In genomic region chr3:71580636-71581215, GRCh38 we compare ENCODE assay signal across 8 cellular contexts. TPM values are rescaled to one million over a fixed set of nuclear protein-coding genes. Genes with fewer than 3 reads are reported as not detected.
DNase-seq lines count a peak whose midpoint lies in the region; ATAC-seq and TF ChIP-seq lines count a peak whose summit lies in the region.

No MANE protein-coding gene starts in this region.

- no peak for TF ChIP-seq RAD21 in IMR-90 (IDR thresholded peaks at IDR 0.05; ENCODE audit: low read length)

- H3K9me3 ChIP-seq in IMR-90 (ENCODE audit: control insufficient read depth, insufficient read depth, low read length), result no peaks in the 10 kb centered on the region
- no peaks in the 10 kb centered on the region for H3K9me3 ChIP-seq in muscle layer of duodenum (ENCODE audit: control insufficient read depth in 1 of 2, low read length in 2 of 2)
- H3K9me3 ChIP-seq in mucosa of descending colon, result no peaks in the 10 kb centered on the region

- H2AFZ ChIP-seq in IMR-90 (replicated peaks; ENCODE audit: low read length, poor library complexity), result no peak overlapping the region

- no TSS peak for BruUV-seq in IMR-90 (replicated peaks; lab: Mats Ljungman, UMichigan)

- CTCF ChIA-PET in AG04449 (lab: Yijun Ruan, JAX), result interaction anchor here (0.8 to 0.9 kb wide), 2 partner anchors 10 to 504 kb away, joined by 3 read pairs; no protein-coding TSS in a partner anchor
- CTCF ChIA-PET in IMR-90 (lab: Yijun Ruan, JAX), result interaction anchor here (0.5 kb wide), 1 partner anchor 520 kb away, joined by 3 read pairs; no protein-coding TSS in a partner anchor

- H3K4me3 ChIP-seq in AG04449 (ENCODE audit: low read depth, low read length) (peak overlapping the region; percentile 88), IMR-90 (ENCODE audit: insufficient read depth, low read depth, low read length) (peak overlapping the region; percentile 90), choroid plexus epithelial cell (ENCODE audit: low read depth, low read length) (peak overlapping the region; percentile 86), muscle layer of duodenum (ENCODE audit: low read depth in 1 of 2, low read length in 2 of 2) (peak overlapping the region; percentile 90 to 95), mucosa of descending colon (no peak overlapping the region)

- peak overlapping the region; percentile 81 to 89; a peak in 3 of 4 replicates for H4K8ac ChIP-seq in IMR-90 (ENCODE audit: low read depth in 2 of 2, low read length in 2 of 2)

- POLR2A ChIA-PET in AG04449 (lab: Yijun Ruan, JAX) (interaction anchor here (1.1 to 1.7 kb wide), 5 partner anchors 38 to 84 kb away, joined by 3 to 6 read pairs (median 4); no protein-coding TSS in a partner anchor), IMR-90 (lab: Charles Lee; ENCODE audit: unreplicated experiment) (no interaction called here)

- no peaks in the 10 kb centered on the region; the same call in 1 of the 2 replicates for H4K20me1 ChIP-seq in IMR-90 (ENCODE audit: insufficient read depth, low read length)

- H2BK20ac ChIP-seq in IMR-90 (ENCODE audit: low read depth, low read length), result peak overlapping the region; percentile 35

- peak overlapping the region; percentile 98 for H2BK5ac ChIP-seq in IMR-90 (ENCODE audit: low read depth, low read length, poor library complexity, severe bottlenecking)

- peak overlapping the region; percentile 73 for H3K4ac ChIP-seq in IMR-90 (ENCODE audit: low read depth, low read length)

- H4K5ac ChIP-seq in IMR-90 (ENCODE audit: low read depth, low read length), result peak overlapping the region; percentile 96

- peak overlapping the region; percentile 96 for H2BK120ac ChIP-seq in IMR-90 (ENCODE audit: low read depth, low read length)

- in situ Hi-C loops in IMR-90 (cut with MboI; ENCODE audit: low sequenced_read_pairs), result loop anchor here (5.0 to 10.0 kb wide), 3 partner anchors 273 to 586 kb away; no protein-coding TSS in a partner anchor

- no CpG with 5 or more reads among the region's 7 CpGs for WGBS in IMR-90 (ENCODE audit: extremely low coverage in 2 of 2, insufficient read length in 1 of 2), 2 experiments

- DNase-seq in AG04449 (ENCODE audit: low read depth, low spot score) (no peak), IMR-90 (no peak), choroid plexus epithelial cell (ENCODE audit: low read depth) (no peak), mucosa of descending colon (no peak)
- no peak for DNase-seq in stimulated activated CD4-positive, alpha-beta T cell treated with anti-CD3 and anti-CD28 coated beads, Interleukin-2, amount 100 ng/mL, for 48 hours

- peak overlapping the region; percentile 59 for H3K56ac ChIP-seq in IMR-90 (ENCODE audit: extremely low read depth, insufficient read depth, low read length)

- H3K36me3 ChIP-seq in IMR-90 (ENCODE audit: control insufficient read depth, insufficient read depth, low read length), result no peaks in the 10 kb centered on the region
- no peaks in the 10 kb centered on the region for H3K36me3 ChIP-seq in muscle layer of duodenum (ENCODE audit: control insufficient read depth in 1 of 2, insufficient read depth in 2 of 2, low read length in 2 of 2)
- no peaks in the 10 kb centered on the region for H3K36me3 ChIP-seq in mucosa of descending colon (ENCODE audit: low read depth)

- no peaks in the 10 kb centered on the region for H3K9me1 ChIP-seq in IMR-90 (ENCODE audit: insufficient read depth, low read length)

- H3K4me1 ChIP-seq in IMR-90 (ENCODE audit: control insufficient read depth, insufficient read depth, low read length) (peaks cover 5% of the 10 kb centered on the region), muscle layer of duodenum (ENCODE audit: control insufficient read depth in 1 of 2, insufficient read depth in 2 of 2, low read length in 2 of 2) (peaks cover 14 to 40% of the 10 kb centered on the region in 2 donors), mucosa of descending colon (ENCODE audit: low read depth) (peaks cover 29% of the 10 kb centered on the region)

- intact Hi-C loops in IMR-90 (cut with micrococcal nuclease) (loop anchor here (2.0 to 10.0 kb wide), 6 partner anchors 38 to 1048 kb away; no protein-coding TSS in a partner anchor), mucosa of descending colon (cut with DNase I, micrococcal nuclease) (loop anchor here (10.0 kb wide), 2 partner anchors 266 to 526 kb away; no protein-coding TSS in a partner anchor)

- H3K23ac ChIP-seq in IMR-90 (ENCODE audit: low read depth, low read length), result peak overlapping the region; percentile 78

- H3K9ac ChIP-seq in IMR-90 (ENCODE audit: low read depth, low read length), result peak overlapping the region; percentile 99

- peak overlapping the region; percentile 95 for H3K4me2 ChIP-seq in IMR-90 (ENCODE audit: low read depth, low read length)

- dilution Hi-C loops in IMR-90 (cut with HindIII; ENCODE audit: low sequenced_read_pairs, unreplicated experiment), result no loop called here

- H2AK9ac ChIP-seq in IMR-90 (replicated peaks; ENCODE audit: low read depth, low read length, poor library complexity), result no peak overlapping the region

- H3K18ac ChIP-seq in IMR-90 (ENCODE audit: low read depth, low read length), result peak overlapping the region; percentile 93

- H3K79me1 ChIP-seq in IMR-90 (ENCODE audit: low read depth in 1 of 2, low read length in 2 of 2), result peaks cover 20 to 61% of the 10 kb centered on the region in 2 experiments

- H2BK15ac ChIP-seq in IMR-90 (ENCODE audit: low read depth, low read length), result peak overlapping the region; percentile 73; the same call in 2 of the 3 replicates

- peak overlapping the region; percentile 45; the same call in 1 of the 2 replicates for H2AK5ac ChIP-seq in IMR-90 (ENCODE audit: low read depth, low read length)

- peak overlapping the region; percentile 75 for H3K14ac ChIP-seq in IMR-90 (replicated peaks; ENCODE audit: low read depth, low read length)

- H4K91ac ChIP-seq in IMR-90 (ENCODE audit: insufficient read depth, low read depth, low read length), result peak overlapping the region; percentile 92

- H3K27me3 ChIP-seq in IMR-90 (ENCODE audit: control insufficient read depth, insufficient read depth, low read length), result no peaks in the 10 kb centered on the region
- H3K27me3 ChIP-seq in muscle layer of duodenum (ENCODE audit: low read depth, low read length), result no peaks in the 10 kb centered on the region

- no peak for ATAC-seq in IMR-90 (ENCODE audit: low read depth)
- ATAC-seq in GM19452 (IDR thresholded peaks at IDR 0.05; ENCODE audit: unreplicated experiment), result no peak
- no peak for ATAC-seq in mucosa of descending colon
- ATAC-seq in GM21423 (IDR thresholded peaks at IDR 0.05; ENCODE audit: unreplicated experiment), result no peak

- TF ChIP-seq CTCF in AG04449 (IDR thresholded peaks at IDR 0.05; ENCODE audit: insufficient read depth, low read length, missing control alignments) (no peak), IMR-90 (conservative IDR thresholded peaks at IDR 0.05; ENCODE audit: low read depth, low read length) (no peak), choroid plexus epithelial cell (conservative IDR thresholded peaks at IDR 0.05; ENCODE audit: low read depth, low read length) (no peak), mucosa of descending colon (IDR thresholded peaks at IDR 0.05) (no peak)

- H3K27ac ChIP-seq in IMR-90 (ENCODE audit: insufficient read depth, low read length) (peak overlapping the region; percentile 98), muscle layer of duodenum (ENCODE audit: low read length) (peak overlapping the region; percentile 93)

- no peak for TF ChIP-seq POLR2A in IMR-90 (IDR thresholded peaks at IDR 0.05; ENCODE audit: low read depth, low read length)

TF ChIP-seq in IMR-90, 13 proteins besides CTCF, POLR2A, EP300 and RAD21:
- TF ChIP-seq FOS (IDR thresholded peaks at IDR 0.05; ENCODE audit: low read depth, low read length) (no peak), BHLHE40 (IDR thresholded peaks at IDR 0.05; ENCODE audit: low read depth, low read length) (no peak), MAZ (IDR thresholded peaks at IDR 0.05; ENCODE audit: borderline replicate concordance, low read depth, low read length) (no peak), SMC3 (IDR thresholded peaks at IDR 0.05; ENCODE audit: low read depth, low read length) (no peak), MAFK (IDR thresholded peaks at IDR 0.05; ENCODE audit: low read depth, low read length) (no peak), MXI1 (IDR thresholded peaks at IDR 0.05; ENCODE audit: borderline replicate concordance, low read depth, low read length) (no peak), RCOR1 (IDR thresholded peaks at IDR 0.05; ENCODE audit: insufficient replicate concordance, low read length) (no peak), RFX5 (IDR thresholded peaks at IDR 0.05; ENCODE audit: low read depth, low read length) (no peak), NFE2L2 (IDR thresholded peaks at IDR 0.05; ENCODE audit: low read depth, low read length) (no peak), CEBPB (IDR thresholded peaks at IDR 0.05; ENCODE audit: low read depth, low read length) (no peak), CHD1 (IDR thresholded peaks at IDR 0.05; ENCODE audit: low read depth, low read length) (no peak)
- TF ChIP-seq, protein P1, sequence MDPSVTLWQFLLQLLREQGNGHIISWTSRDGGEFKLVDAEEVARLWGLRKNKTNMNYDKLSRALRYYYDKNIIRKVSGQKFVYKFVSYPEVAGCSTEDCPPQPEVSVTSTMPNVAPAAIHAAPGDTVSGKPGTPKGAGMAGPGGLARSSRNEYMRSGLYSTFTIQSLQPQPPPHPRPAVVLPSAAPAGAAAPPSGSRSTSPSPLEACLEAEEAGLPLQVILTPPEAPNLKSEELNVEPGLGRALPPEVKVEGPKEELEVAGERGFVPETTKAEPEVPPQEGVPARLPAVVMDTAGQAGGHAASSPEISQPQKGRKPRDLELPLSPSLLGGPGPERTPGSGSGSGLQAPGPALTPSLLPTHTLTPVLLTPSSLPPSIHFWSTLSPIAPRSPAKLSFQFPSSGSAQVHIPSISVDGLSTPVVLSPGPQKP (IDR thresholded peaks at IDR 0.05; ENCODE audit: borderline replicate concordance, low read depth, low read length), result no peak
- TF ChIP-seq, protein P2, sequence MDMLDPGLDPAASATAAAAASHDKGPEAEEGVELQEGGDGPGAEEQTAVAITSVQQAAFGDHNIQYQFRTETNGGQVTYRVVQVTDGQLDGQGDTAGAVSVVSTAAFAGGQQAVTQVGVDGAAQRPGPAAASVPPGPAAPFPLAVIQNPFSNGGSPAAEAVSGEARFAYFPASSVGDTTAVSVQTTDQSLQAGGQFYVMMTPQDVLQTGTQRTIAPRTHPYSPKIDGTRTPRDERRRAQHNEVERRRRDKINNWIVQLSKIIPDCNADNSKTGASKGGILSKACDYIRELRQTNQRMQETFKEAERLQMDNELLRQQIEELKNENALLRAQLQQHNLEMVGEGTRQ (IDR thresholded peaks at IDR 0.05; ENCODE audit: low read depth, low read length), result no peak

RNA-seq across cellular contexts. Expression of gene FOXP1, which starts 2.8 kb away (rescaled TPM):
- total RNA-seq in IMR-90 (2012; rRNA removed) (128 and 132 TPM in 2 replicates), mucosa of descending colon (100 to 1,000 TPM; 133 to 217 (median 214) TPM)
- 37.0 and 43.3 TPM in 2 replicates for polyA plus RNA-seq in IMR-90 (2012; rRNA removed)
- polyA plus RNA-seq in IMR-90 (2012; cell fraction: cytosol; rRNA removed), result 9.9 and 20.0 TPM in 2 replicates
- 21.2 and 46.2 TPM in 2 replicates for polyA plus RNA-seq in IMR-90 (2012; cell fraction: nucleus; rRNA removed; ENCODE audit: low replicate concordance)
